In the genomic region with DNA sequence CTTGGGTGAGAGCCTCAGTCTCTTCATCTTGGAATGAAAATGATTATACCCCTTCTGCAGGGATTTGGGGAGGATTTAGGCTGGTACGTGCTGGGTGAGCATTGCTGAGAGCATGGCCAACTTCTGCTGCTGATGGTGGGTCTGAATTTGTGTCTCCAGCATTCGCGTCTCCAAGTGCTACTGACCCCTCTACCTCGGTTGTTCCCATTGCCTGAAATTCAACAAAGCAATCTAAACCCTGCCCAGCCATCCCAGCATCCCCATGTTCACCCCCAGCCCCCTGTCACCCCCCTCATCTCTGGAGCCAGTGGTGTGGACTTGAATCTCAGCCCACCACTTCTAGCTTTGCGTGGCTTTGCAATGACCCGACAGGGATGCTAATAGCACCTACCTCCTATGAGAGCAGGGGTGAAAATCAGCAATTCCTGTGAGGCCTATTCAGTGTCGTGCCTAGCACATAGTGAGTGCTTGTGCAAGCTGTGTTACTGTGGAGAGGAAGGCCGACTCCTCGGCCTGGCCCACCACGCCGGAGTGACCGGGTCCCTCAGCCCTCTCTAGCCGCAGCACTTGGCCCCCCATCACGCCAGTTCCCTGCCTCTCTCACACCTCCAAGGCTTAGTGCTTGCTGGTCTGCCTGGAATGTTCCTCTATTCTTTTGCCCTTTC, we compare ENCODE assay signal across 22 cellular contexts. TPM values are rescaled to one million over a fixed set of nuclear protein-coding genes. Genes with fewer than 3 reads are reported as not detected.
A peak's percentile ranks its signal among the peaks of the same experiment; 100 is the strongest.
DNase-seq lines count a peak whose midpoint lies in the region; ATAC-seq and TF ChIP-seq lines count a peak whose summit lies in the region.
"Had no signal": no experiment of that assay in that cellular context is flagged by ENCODE, and none has a peak within 500 bp of the region (broad histone marks: within the 10 kb centered on the region; RNA-seq: fewer than 3 reads in every experiment).

No MANE protein-coding gene starts in this region.

- no peak for TF ChIP-seq EP300 in esophagus muscularis mucosa (IDR thresholded peaks at IDR 0.05)

- ATAC-seq in left cardiac atrium (no peak), HG03045 (IDR thresholded peaks at IDR 0.05; ENCODE audit: unreplicated experiment) (no peak)
- ATAC-seq: HCT116 had no signal

- TF ChIP-seq CTCF in left ventricle myocardium inferior (IDR thresholded peaks at IDR 0.05; ENCODE audit: borderline replicate concordance): no peak
- no peak for TF ChIP-seq CTCF in esophagus muscularis mucosa (IDR thresholded peaks at IDR 0.05)
- no peak for TF ChIP-seq CTCF in osteocyte (IDR thresholded peaks at IDR 0.05)
- no peak for TF ChIP-seq CTCF in vagina (IDR thresholded peaks at IDR 0.05)
- TF ChIP-seq CTCF in endothelial cell (IDR thresholded peaks at IDR 0.05; ENCODE audit: unreplicated experiment): no peak

- WGBS in esophagus muscularis mucosa: 94% methylated on average over 13 of the region's 14 CpGs

- H3K4me3 Mint-ChIP-seq in osteocyte (ENCODE audit: unreplicated experiment) (no peak overlapping the region), endothelial cell (ENCODE audit: unreplicated experiment) (no peak overlapping the region)
- H3K4me3 Mint-ChIP-seq: CD4-positive, CD25-positive, alpha-beta regulatory T cell; memory B cell had no signal

- DNase-seq in left ventricle myocardium inferior (no peak), left cardiac atrium (no peak), esophagus muscularis mucosa (ENCODE audit: extremely low spot score) (peak; percentile 90), osteocyte (ENCODE audit: extremely low spot score, unreplicated experiment) (peak; percentile 75), vagina (ENCODE audit: extremely low spot score in 2 of 2) (peak; percentile 56 to 58), endothelial cell (ENCODE audit: low spot score) (no peak), NCI-H69 (lab: John Stamatoyannopoulos, UW) (no peak)
- DNase-seq: activated CD4-positive, alpha-beta T cell treated with anti-CD3 and anti-CD28 coated beads, Interleukin-2, amount 50 U/mL, for 1 hour; activated naive CD4-positive, alpha-beta T cell; CD4-positive, CD25-positive, alpha-beta regulatory T cell; NCI-H1048; NCI-H187; NCI-H526; retina; stimulated activated CD4-positive, alpha-beta T cell treated with anti-CD3 and anti-CD28 coated beads, Interleukin-4, amount 100 ng/mL, for 4 hours; stimulated activated naive CD4-positive, alpha-beta T cell treated with Interleukin-2 at 50 U/mL for 16 hours; T-helper 9 cell had no signal

- H3K9me3 ChIP-seq in left ventricle myocardium inferior (replicated peaks): no peaks in the 10 kb centered on the region
- H3K9me3 ChIP-seq in esophagus muscularis mucosa: no peaks in the 10 kb centered on the region
- H3K9me3 ChIP-seq in vagina: no peaks in the 10 kb centered on the region
- H3K9me3 ChIP-seq: breast epithelium, thyroid gland had no signal

- H3K4me1 Mint-ChIP-seq in osteocyte (ENCODE audit: unreplicated experiment) (no peaks in the 10 kb centered on the region), endothelial cell (ENCODE audit: unreplicated experiment) (peaks cover 4% of the 10 kb centered on the region)
- H3K4me1 Mint-ChIP-seq: CD4-positive, CD25-positive, alpha-beta regulatory T cell; memory B cell had no signal

- H3K36me3 ChIP-seq in left ventricle myocardium inferior (no peaks in the 10 kb centered on the region), esophagus muscularis mucosa (no peaks in the 10 kb centered on the region), vagina (no peaks in the 10 kb centered on the region)
- H3K36me3 ChIP-seq: breast epithelium, thyroid gland had no signal

- H3K27me3 Mint-ChIP-seq in osteocyte (ENCODE audit: unreplicated experiment): peaks cover 46% of the 10 kb centered on the region
- no peaks in the 10 kb centered on the region for H3K27me3 Mint-ChIP-seq in endothelial cell (ENCODE audit: unreplicated experiment)

- H3K4me3 ChIP-seq in left ventricle myocardium inferior (no peak overlapping the region), esophagus muscularis mucosa (no peak overlapping the region), vagina (no peak overlapping the region)
- H3K4me3 ChIP-seq: breast epithelium, thyroid gland had no signal

- intact Hi-C loops in left ventricle myocardium inferior (cut with micrococcal nuclease) (no loop called here), left cardiac atrium (cut with DNase I) (no loop called here), esophagus muscularis mucosa (cut with DNase I) (no loop called here), vagina (cut with DNase I) (no loop called here)

- H3K27ac ChIP-seq in left ventricle myocardium inferior (replicated peaks) (peak overlapping the region; percentile 77), esophagus muscularis mucosa (replicated peaks in 1 of 4) (peak overlapping the region; percentile 21 to 59 (median 54)), vagina (no peak overlapping the region)
- H3K27ac ChIP-seq: thyroid gland had no signal

- H3K36me3 Mint-ChIP-seq in osteocyte (ENCODE audit: unreplicated experiment): no peaks in the 10 kb centered on the region
- no peaks in the 10 kb centered on the region for H3K36me3 Mint-ChIP-seq in endothelial cell (ENCODE audit: low read depth, unreplicated experiment)
- H3K36me3 Mint-ChIP-seq: CD4-positive, CD25-positive, alpha-beta regulatory T cell; memory B cell had no signal

- H3K9me3 Mint-ChIP-seq in osteocyte (ENCODE audit: unreplicated experiment) (no peaks in the 10 kb centered on the region), endothelial cell (ENCODE audit: unreplicated experiment) (no peaks in the 10 kb centered on the region)
- H3K9me3 Mint-ChIP-seq: memory B cell had no signal

- TF ChIP-seq POLR2A in esophagus muscularis mucosa (IDR thresholded peaks at IDR 0.05; ENCODE audit: low read depth) (no peak), vagina (IDR thresholded peaks at IDR 0.05) (no peak)

- H3K27me3 ChIP-seq in left ventricle myocardium inferior (ENCODE audit: low read depth): no peaks in the 10 kb centered on the region
- H3K27me3 ChIP-seq in esophagus muscularis mucosa: no peaks in the 10 kb centered on the region
- H3K27me3 ChIP-seq in vagina: no peaks in the 10 kb centered on the region
- H3K27me3 ChIP-seq: breast epithelium, thyroid gland had no signal

- H3K27ac Mint-ChIP-seq in osteocyte (ENCODE audit: unreplicated experiment) (no peak overlapping the region), endothelial cell (ENCODE audit: unreplicated experiment) (no peak overlapping the region)
- H3K27ac Mint-ChIP-seq: CD4-positive, CD25-positive, alpha-beta regulatory T cell; memory B cell had no signal

- H3K4me1 ChIP-seq in left ventricle myocardium inferior: peaks cover 35% of the 10 kb centered on the region
- peaks cover 15 to 25% (median 18%) of the 10 kb centered on the region in 4 donors for H3K4me1 ChIP-seq in esophagus muscularis mucosa
- no peaks in the 10 kb centered on the region for H3K4me1 ChIP-seq in vagina
- H3K4me1 ChIP-seq: breast epithelium, thyroid gland had no signal

RNA-seq across cellular contexts. Expression of a gene that starts 43.4 kb away (rescaled TPM):
- total RNA-seq in left ventricle myocardium inferior (5.2 TPM), left cardiac atrium (10 to 100 TPM in 1 of 2 donors, 1 to 10 TPM in 1; 10.0 to 15.3 TPM), esophagus muscularis mucosa (10 to 100 TPM; 41.5 to 66.5 (median 49.2) TPM), osteocyte (114 and 125 TPM in 2 replicates), vagina (30.9 TPM), endothelial cell (ENCODE audit: unreplicated experiment) (74.1 TPM)

Comparison
In these comparisons a context has a peak if more than half of its experiments do, and no peak if none do; other contexts are left out.
1. DNase-seq: peak in esophagus muscularis mucosa (single experiment), osteocyte (single experiment) and vagina (2 of 2); none in left ventricle myocardium inferior (single experiment), left cardiac atrium (single experiment), endothelial cell (single experiment) and NCI-H69 (single experiment).